In the genomic region with DNA sequence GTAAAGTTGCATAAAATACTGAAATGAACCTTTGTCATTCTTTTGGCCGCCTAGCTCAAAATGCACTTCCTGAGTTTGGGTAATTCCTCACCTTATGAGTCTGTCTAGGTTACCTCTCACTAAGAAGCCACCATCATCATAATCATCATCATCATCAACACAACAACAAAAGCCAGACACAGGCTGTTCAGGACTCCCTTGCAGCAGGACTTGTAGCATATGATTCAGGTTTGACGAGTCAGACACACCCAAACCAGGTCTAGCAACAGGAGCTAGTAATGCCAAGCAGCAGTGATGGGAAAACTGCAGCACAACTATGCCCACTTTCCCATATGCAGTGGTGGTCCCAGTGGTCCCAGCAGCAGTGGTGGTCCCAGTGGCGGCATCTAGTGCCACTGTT, we compare ENCODE assay signal across 1 cellular context.
TF ChIP-seq lines count a peak whose summit lies in the region.

No MANE protein-coding gene starts in this region.

TF ChIP-seq in H1, 55 proteins besides CTCF, POLR2A, EP300 and RAD21:
- no peak for TF ChIP-seq SIRT6 (IDR thresholded peaks at IDR 0.05; ENCODE audit: low read length)
- no peak for TF ChIP-seq SP1 (IDR thresholded peaks at IDR 0.05; ENCODE audit: low read depth, low read length)
